In the genomic region with DNA sequence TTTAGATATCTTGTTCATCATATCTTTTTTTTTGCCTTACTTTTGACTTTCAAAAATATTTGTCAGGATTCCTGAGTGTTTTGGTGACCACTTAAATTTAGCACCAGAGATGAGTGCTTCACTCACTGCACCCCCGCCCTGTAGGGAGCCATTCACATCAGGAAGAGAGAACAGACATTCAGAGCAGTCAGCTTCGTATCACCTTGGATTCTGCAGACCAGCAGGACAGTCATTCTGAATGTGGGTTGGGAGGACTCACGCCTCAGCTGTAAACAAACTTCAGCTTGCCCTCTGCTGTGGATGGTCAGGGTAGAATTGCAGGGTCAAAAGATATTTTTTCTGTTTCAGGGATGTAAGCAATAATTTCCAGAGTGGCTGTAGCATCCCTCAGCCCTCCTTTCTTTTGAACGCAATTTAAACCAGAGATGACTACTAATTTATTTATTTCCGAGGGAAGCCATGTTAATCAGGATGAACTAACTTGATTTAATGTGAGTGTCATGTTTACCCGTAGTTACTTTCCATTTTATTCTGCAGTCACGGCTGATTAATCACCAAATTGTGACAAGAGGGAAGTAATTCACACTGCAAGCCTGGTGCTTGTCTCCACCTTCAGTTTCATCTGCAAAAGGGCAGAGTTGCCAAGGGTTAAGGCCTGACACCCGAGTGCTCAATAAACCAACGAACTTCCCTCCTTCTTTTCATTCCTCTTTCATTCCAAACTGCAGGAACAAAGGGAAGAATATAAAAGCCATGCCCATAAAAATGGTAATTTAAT, we compare ENCODE assay signal across 9 cellular contexts.
DNase-seq lines count a peak whose midpoint lies in the region; ATAC-seq and TF ChIP-seq lines count a peak whose summit lies in the region.
"Had no signal": no experiment of that assay in that cellular context is flagged by ENCODE, and none has a peak within 500 bp of the region (broad histone marks: within the 10 kb centered on the region; RNA-seq: fewer than 3 reads in every experiment).

No MANE protein-coding gene starts in this region.

- H3K9me3 Mint-ChIP-seq in activated naive CD8-positive, alpha-beta T cell treated with anti-CD3 and anti-CD28 coated beads, Interleukin-2, amount 50 U/mL, for 24 hours = no peaks in the 10 kb centered on the region

- H3K27ac ChIP-seq in A673 (ENCODE audit: low read depth, low read length, poor library complexity, severe bottlenecking) = no peak overlapping the region

- H3K4me1 Mint-ChIP-seq in activated naive CD8-positive, alpha-beta T cell treated with anti-CD3 and anti-CD28 coated beads, Interleukin-2, amount 50 U/mL, for 24 hours = no peaks in the 10 kb centered on the region

- no peaks in the 10 kb centered on the region for H3K36me3 Mint-ChIP-seq in activated naive CD8-positive, alpha-beta T cell treated with anti-CD3 and anti-CD28 coated beads, Interleukin-2, amount 50 U/mL, for 24 hours (ENCODE audit: low read depth)

- H3K36me3 ChIP-seq in A673 (ENCODE audit: insufficient read depth, low read length, poor library complexity, severe bottlenecking) (no peaks in the 10 kb centered on the region), mucosa of descending colon (ENCODE audit: low read depth) (no peaks in the 10 kb centered on the region)

- POLR2A ChIA-PET in A673 (lab: Charles Lee; ENCODE audit: low non-redundant PET) = no interaction called here

- no peaks in the 10 kb centered on the region for H3K27me3 Mint-ChIP-seq in activated naive CD8-positive, alpha-beta T cell treated with anti-CD3 and anti-CD28 coated beads, Interleukin-2, amount 50 U/mL, for 24 hours

- H3K9me3 ChIP-seq in A673 (ENCODE audit: low read depth, low read length, poor library complexity, severe bottlenecking) = no peaks in the 10 kb centered on the region
- no peaks in the 10 kb centered on the region for H3K9me3 ChIP-seq in mucosa of descending colon

- no TSS peak for BruUV-seq in A673 (replicated peaks; lab: Mats Ljungman, UMichigan)

- ATAC-seq in GM19023 (IDR thresholded peaks at IDR 0.05; ENCODE audit: unreplicated experiment) = peak; percentile 74
- peak; percentile 58 for ATAC-seq in HG02610 (IDR thresholded peaks at IDR 0.05; ENCODE audit: unreplicated experiment)
- ATAC-seq in mucosa of descending colon = no peak
- no peak for ATAC-seq in activated naive CD8-positive, alpha-beta T cell treated with anti-CD3 and anti-CD28 coated beads, Interleukin-2, amount 50 U/mL, for 24 hours

- H3K4me3 Mint-ChIP-seq in activated naive CD8-positive, alpha-beta T cell treated with anti-CD3 and anti-CD28 coated beads, Interleukin-2, amount 50 U/mL, for 24 hours = no peak overlapping the region

- intact Hi-C loops in A673 (cut with micrococcal nuclease; ENCODE audit: unreplicated experiment) = no loop called here
- intact Hi-C loops in mucosa of descending colon (cut with DNase I, micrococcal nuclease) = no loop called here

- H3K27ac Mint-ChIP-seq in activated naive CD8-positive, alpha-beta T cell treated with anti-CD3 and anti-CD28 coated beads, Interleukin-2, amount 50 U/mL, for 24 hours = no peak overlapping the region

- H3K4me3 ChIP-seq in A673 (ENCODE audit: low read depth, low read length, poor library complexity, severe bottlenecking) (no peak overlapping the region), mucosa of descending colon (no peak overlapping the region)

- H3K4me1 ChIP-seq in A673 (ENCODE audit: insufficient read depth, low read length, poor library complexity, severe bottlenecking) = no peaks in the 10 kb centered on the region
- no peaks in the 10 kb centered on the region for H3K4me1 ChIP-seq in mucosa of descending colon (ENCODE audit: low read depth)

- TF ChIP-seq CTCF in A673 (conservative IDR thresholded peaks at IDR 0.05; ENCODE audit: low read depth, low read length) (no peak), mucosa of descending colon (IDR thresholded peaks at IDR 0.05) (no peak)

- CTCF ChIA-PET in A673 (lab: Charles Lee) = no interaction called here

- H3K27me3 ChIP-seq in A673 (replicated peaks; ENCODE audit: insufficient read depth, low read depth, low read length, poor library complexity) = no peaks in the 10 kb centered on the region

- DNase-seq in A673 (ENCODE audit: low spot score) = peak; percentile 35
- peak; percentile 60 for DNase-seq in MV-4-11 (lab: John Stamatoyannopoulos, UW)
- no peak for DNase-seq in retina
- DNase-seq in mucosa of descending colon = no peak
- DNase-seq in SKM-1 treated with dmso at 0.1 percent for 144 hours (lab: John Stamatoyannopoulos, UW; ENCODE audit: unreplicated experiment) = no peak
- DNase-seq in activated naive CD8-positive, alpha-beta T cell treated with anti-CD3 and anti-CD28 coated beads, Interleukin-2, amount 50 U/mL, for 24 hours = no peak
- DNase-seq: stimulated activated CD8-positive, alpha-beta memory T cell treated with anti-CD3 and anti-CD28 coated beads, Interleukin-4, amount 100 ng/mL, for 48 hours had no signal

Comparison
In these comparisons a context has a peak if more than half of its experiments do, and no peak if none do; other contexts are left out.
1. DNase-seq: peak in A673 (single experiment) and MV-4-11 (single experiment); none in retina (single experiment), mucosa of descending colon (0 of 3), SKM-1 treated with dmso at 0.1 percent for 144 hours (single experiment) and activated naive CD8-positive, alpha-beta T cell treated with anti-CD3 and anti-CD28 coated beads, Interleukin-2, amount 50 U/mL, for 24 hours (single experiment).
2. ATAC-seq: peak in GM19023 (single experiment) and HG02610 (single experiment); none in mucosa of descending colon (single experiment) and activated naive CD8-positive, alpha-beta T cell treated with anti-CD3 and anti-CD28 coated beads, Interleukin-2, amount 50 U/mL, for 24 hours (single experiment).